In genomic region chr7:13874783-13875182, GRCh38 we compare ENCODE assay signal across 16 cellular contexts.
DNase-seq lines count a peak whose midpoint lies in the region; ATAC-seq and TF ChIP-seq lines count a peak whose summit lies in the region.
"Had no signal": no experiment of that assay in that cellular context is flagged by ENCODE, and none has a peak within 500 bp of the region (broad histone marks: within the 10 kb centered on the region; RNA-seq: fewer than 3 reads in every experiment).

No MANE protein-coding gene starts in this region.

- TF ChIP-seq CTCF in natural killer cell (IDR thresholded peaks at IDR 0.05), result no peak
- no peak for TF ChIP-seq CTCF in ovary (IDR thresholded peaks at IDR 0.05)

- peaks cover 12 to 21% of the 10 kb centered on the region in 2 donors for H3K4me1 Mint-ChIP-seq in natural killer cell treated with Interleukin-12 subunit alpha and Interleukin-12 subunit beta and Interleukin-15 and Interleukin-18, amount 100 ng/mL, for 72 hours (ENCODE audit: low read depth in 2 of 2)
- peaks cover 7 to 13% of the 10 kb centered on the region in 2 donors for H3K4me1 Mint-ChIP-seq in natural killer cell
- H3K4me1 Mint-ChIP-seq in activated T-cell treated with anti-CD3 and anti-CD28 coated beads, Interleukin-2, amount 50 U/mL, for 24 hours (ENCODE audit: low read depth), result peaks cover 4% of the 10 kb centered on the region

- no peak for DNase-seq in natural killer cell treated with Interleukin-12 subunit alpha and Interleukin-12 subunit beta and Interleukin-15 and Interleukin-18, amount 100 ng/mL, for 72 hours (ENCODE audit: low spot score)
- DNase-seq in natural killer cell (no peak), adipocyte (ENCODE audit: low read depth) (peak; percentile 73), right cardiac atrium (no peak), hypothalamus (lab: John Stamatoyannopoulos, UW) (no peak), ovary (no peak)
- no peak for DNase-seq in activated T-cell treated with anti-CD3 and anti-CD28 coated beads, Interleukin-2, amount 50 U/mL, for 24 hours
- DNase-seq: activated CD4-positive, alpha-beta T cell treated with anti-CD3 and anti-CD28 coated beads for 1 hour; DMS 273 treated with DMSO at 0.1 percent for 48 hours; erythroblast; HFFc6; NCI-H1092; NCI-H2171 treated with DMSO at 0.1 percent for 48 hours had no signal

- H3K4me1 ChIP-seq in adipocyte (ENCODE audit: control insufficient read depth, insufficient read depth, low read length) (peaks cover 12% of the 10 kb centered on the region), right cardiac atrium (ENCODE audit: control insufficient read depth, insufficient read depth, low read length) (no peaks in the 10 kb centered on the region), ovary (ENCODE audit: insufficient read depth) (no peaks in the 10 kb centered on the region)

- H3K9me3 ChIP-seq in adipocyte (ENCODE audit: control insufficient read depth, low read length) (no peaks in the 10 kb centered on the region), right cardiac atrium (ENCODE audit: control insufficient read depth, low read length) (no peaks in the 10 kb centered on the region), ovary (no peaks in the 10 kb centered on the region)
- H3K9me3 ChIP-seq: neutrophil had no signal

- peaks cover 8% of the 10 kb centered on the region in 2 donors for H3K27me3 Mint-ChIP-seq in natural killer cell treated with Interleukin-12 subunit alpha and Interleukin-12 subunit beta and Interleukin-15 and Interleukin-18, amount 100 ng/mL, for 72 hours
- H3K27me3 Mint-ChIP-seq in natural killer cell (ENCODE audit: low read depth in 2 of 2), result peaks cover 3 to 14% of the 10 kb centered on the region in 2 donors
- no peaks in the 10 kb centered on the region for H3K27me3 Mint-ChIP-seq in activated T-cell treated with anti-CD3 and anti-CD28 coated beads, Interleukin-2, amount 50 U/mL, for 24 hours
- H3K27me3 Mint-ChIP-seq: activated naive CD8-positive, alpha-beta T cell had no signal

- TF ChIP-seq EP300 in ovary (IDR thresholded peaks at IDR 0.05), result no peak

- H3K36me3 ChIP-seq in adipocyte (ENCODE audit: control insufficient read depth, insufficient read depth, low read length, severe bottlenecking) (no peaks in the 10 kb centered on the region), ovary (no peaks in the 10 kb centered on the region)
- H3K36me3 ChIP-seq: neutrophil had no signal

- peak; percentile 71 to 84 for ATAC-seq in natural killer cell treated with Interleukin-12 subunit alpha and Interleukin-12 subunit beta and Interleukin-15 and Interleukin-18, amount 100 ng/mL, for 72 hours
- no peak for ATAC-seq in natural killer cell
- ATAC-seq in right cardiac atrium, result peak; percentile 32 to 40
- ATAC-seq in HG02938 (IDR thresholded peaks at IDR 0.05; ENCODE audit: unreplicated experiment), result no peak

- no peak for TF ChIP-seq POLR2A in ovary (IDR thresholded peaks at IDR 0.05)

- peak overlapping the region; percentile 63 to 90 for H3K27ac Mint-ChIP-seq in natural killer cell treated with Interleukin-12 subunit alpha and Interleukin-12 subunit beta and Interleukin-15 and Interleukin-18, amount 100 ng/mL, for 72 hours
- peak overlapping the region in 1 of 2 donors; percentile 25 for H3K27ac Mint-ChIP-seq in natural killer cell
- H3K27ac Mint-ChIP-seq in activated T-cell treated with anti-CD3 and anti-CD28 coated beads, Interleukin-2, amount 50 U/mL, for 24 hours, result no peak overlapping the region
- H3K27ac Mint-ChIP-seq: activated naive CD8-positive, alpha-beta T cell; HFFc6 had no signal

- WGBS in right cardiac atrium, result 42% methylated on average over 2 of the region's 2 CpGs
- 8 to 15% (median 11%) methylated on average over 2 of the region's 2 CpGs for WGBS in ovary, 3 donors

- intact Hi-C loops in natural killer cell (cut with micrococcal nuclease), result no loop called here
- intact Hi-C loops in right cardiac atrium (cut with DNase I), result no loop called here
- intact Hi-C loops in ovary (cut with DNase I), result loop anchor here in 1 of 4 donors (5.0 kb wide), 1 partner anchor 352 kb away; no protein-coding TSS in a partner anchor

- peak overlapping the region; percentile 68 for H3K4me3 Mint-ChIP-seq in natural killer cell treated with Interleukin-12 subunit alpha and Interleukin-12 subunit beta and Interleukin-15 and Interleukin-18, amount 100 ng/mL, for 72 hours
- no peak overlapping the region for H3K4me3 Mint-ChIP-seq in natural killer cell
- no peak overlapping the region for H3K4me3 Mint-ChIP-seq in activated T-cell treated with anti-CD3 and anti-CD28 coated beads, Interleukin-2, amount 50 U/mL, for 24 hours
- H3K4me3 Mint-ChIP-seq: activated naive CD8-positive, alpha-beta T cell; HFFc6 had no signal

- no peak overlapping the region for H3K9ac ChIP-seq in adipocyte (ENCODE audit: low read length)

- peak overlapping the region; percentile 72 for H3K4me3 ChIP-seq in adipocyte (ENCODE audit: low read length)
- H3K4me3 ChIP-seq in right cardiac atrium (ENCODE audit: low read length), result no peak overlapping the region
- no peak overlapping the region for H3K4me3 ChIP-seq in ovary

- H3K27ac ChIP-seq in right cardiac atrium (ENCODE audit: low read length) (no peak overlapping the region), ovary (no peak overlapping the region)
- H3K27ac ChIP-seq: neutrophil had no signal

- no peaks in the 10 kb centered on the region for H3K36me3 Mint-ChIP-seq in natural killer cell treated with Interleukin-12 subunit alpha and Interleukin-12 subunit beta and Interleukin-15 and Interleukin-18, amount 100 ng/mL, for 72 hours
- H3K36me3 Mint-ChIP-seq in natural killer cell, result no peaks in the 10 kb centered on the region
- H3K36me3 Mint-ChIP-seq in activated T-cell treated with anti-CD3 and anti-CD28 coated beads, Interleukin-2, amount 50 U/mL, for 24 hours (ENCODE audit: low read depth), result no peaks in the 10 kb centered on the region
- H3K36me3 Mint-ChIP-seq: activated naive CD8-positive, alpha-beta T cell had no signal

- no peaks in the 10 kb centered on the region for H3K27me3 ChIP-seq in adipocyte (replicated peaks; ENCODE audit: control insufficient read depth, insufficient read depth, low read length)
- H3K27me3 ChIP-seq in right cardiac atrium (ENCODE audit: control insufficient read depth, insufficient read depth), result no peaks in the 10 kb centered on the region
- H3K27me3 ChIP-seq in ovary, result no peaks in the 10 kb centered on the region

- peaks cover 22% of the 10 kb centered on the region for H3K9me3 Mint-ChIP-seq in natural killer cell treated with Interleukin-12 subunit alpha and Interleukin-12 subunit beta and Interleukin-15 and Interleukin-18, amount 100 ng/mL, for 72 hours
- H3K9me3 Mint-ChIP-seq in natural killer cell, result peaks cover 0 to 3% of the 10 kb centered on the region in 2 donors
- no peaks in the 10 kb centered on the region for H3K9me3 Mint-ChIP-seq in activated T-cell treated with anti-CD3 and anti-CD28 coated beads, Interleukin-2, amount 50 U/mL, for 24 hours
- H3K9me3 Mint-ChIP-seq: HFFc6 had no signal

Comparison
In these comparisons a context has a peak if more than half of its experiments do, and no peak if none do; other contexts are left out.
1. ATAC-seq: peak in natural killer cell treated with Interleukin-12 subunit alpha and Interleukin-12 subunit beta and Interleukin-15 and Interleukin-18, amount 100 ng/mL, for 72 hours (2 of 2) and right cardiac atrium (2 of 2); none in natural killer cell (0 of 3) and HG02938 (single experiment).